ENCODE assay signal across 1 cellular context in the genomic region with DNA sequence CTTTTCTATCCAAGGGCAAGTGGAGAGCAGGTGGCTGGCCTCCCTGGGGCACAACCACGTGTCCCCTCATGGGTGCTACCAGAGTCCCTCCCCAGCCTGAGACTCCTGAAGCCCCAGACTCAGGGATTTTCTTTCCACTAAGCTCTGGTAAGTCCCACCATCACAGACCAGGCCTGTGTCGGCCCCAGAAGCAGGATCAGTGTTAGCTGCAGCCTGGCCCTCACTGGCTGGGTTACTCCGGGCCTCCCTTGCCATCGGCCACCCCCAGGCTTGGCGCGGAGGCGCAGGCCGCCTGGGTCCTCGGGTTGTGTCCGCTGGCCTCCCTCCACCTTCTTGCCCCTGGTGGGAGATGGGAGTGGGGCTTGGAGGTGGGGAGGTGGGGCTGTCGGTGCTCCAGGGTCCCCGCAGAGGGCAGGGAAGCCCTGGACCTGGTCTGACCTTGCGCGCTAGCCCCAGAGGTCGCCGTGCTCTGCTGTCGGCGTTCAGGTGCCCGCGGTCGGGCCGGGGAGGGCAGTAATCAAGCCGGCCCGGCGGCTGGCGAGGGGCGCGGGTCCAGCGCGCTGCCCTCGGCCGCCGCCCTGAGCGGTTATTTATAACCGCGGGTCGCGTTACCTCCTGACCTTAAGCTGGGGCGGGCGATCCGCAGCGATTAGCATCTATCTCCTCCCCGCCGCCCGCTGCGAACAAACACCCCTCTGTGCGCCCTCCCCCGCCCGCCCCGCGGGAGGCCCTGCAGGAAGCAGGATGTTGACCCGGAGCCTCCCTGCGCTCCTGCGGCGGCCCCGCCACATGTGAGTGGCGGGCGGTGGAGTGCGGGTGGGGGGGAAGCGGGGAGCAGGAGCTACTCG.
TF ChIP-seq lines count a peak whose summit lies in the region.

No MANE protein-coding gene starts in this region.

TF ChIP-seq in HepG2, 621 proteins besides CTCF, POLR2A, EP300 and RAD21 (continued from another document):
- no peak for TF ChIP-seq MTF1 (CRISPR knock-in tag; IDR thresholded peaks at IDR 0.05)
- peak; percentile 91 for TF ChIP-seq GFI1 (CRISPR knock-in tag; IDR thresholded peaks at IDR 0.05; ENCODE audit: borderline replicate concordance)
- TF ChIP-seq ZNF362 (CRISPR knock-in tag; IDR thresholded peaks at IDR 0.05; ENCODE audit: borderline replicate concordance), result peak; percentile 83; the same call in 1 of the 2 replicates
- TF ChIP-seq THAP11 (CRISPR knock-in tag; IDR thresholded peaks at IDR 0.05), result peak; percentile 84
- TF ChIP-seq HOXA3 (CRISPR knock-in tag; IDR thresholded peaks at IDR 0.05), result peak; percentile 87
- TF ChIP-seq MBNL3 (CRISPR knock-in tag; conservative IDR thresholded peaks at IDR 0.05), result no peak
- TF ChIP-seq THYN1 (CRISPR knock-in tag; IDR thresholded peaks at IDR 0.05; ENCODE audit: borderline replicate concordance, low read depth), result no peak
- peak; percentile 85; the same call in 1 of the 2 replicates for TF ChIP-seq MAF1 (CRISPR knock-in tag; IDR thresholded peaks at IDR 0.05; ENCODE audit: borderline replicate concordance)
- TF ChIP-seq NCOA5 (CRISPR knock-in tag; IDR thresholded peaks at IDR 0.05), result no peak
- no peak for TF ChIP-seq JARID2 (CRISPR knock-in tag; IDR thresholded peaks at IDR 0.05; ENCODE audit: insufficient replicate concordance)
- TF ChIP-seq SALL1 (CRISPR knock-in tag; IDR thresholded peaks at IDR 0.05), result peak; percentile 96
- no peak for TF ChIP-seq NFAT5 (CRISPR knock-in tag; IDR thresholded peaks at IDR 0.05)
- peak; percentile 77; the same call in 1 of the 2 replicates for TF ChIP-seq ELF4 (CRISPR knock-in tag; IDR thresholded peaks at IDR 0.05; ENCODE audit: borderline replicate concordance)
- TF ChIP-seq SRSF1 (optimal IDR thresholded peaks at IDR 0.05; ENCODE audit: low read depth, low read length), result peak; percentile 84
- TF ChIP-seq, protein P1, sequence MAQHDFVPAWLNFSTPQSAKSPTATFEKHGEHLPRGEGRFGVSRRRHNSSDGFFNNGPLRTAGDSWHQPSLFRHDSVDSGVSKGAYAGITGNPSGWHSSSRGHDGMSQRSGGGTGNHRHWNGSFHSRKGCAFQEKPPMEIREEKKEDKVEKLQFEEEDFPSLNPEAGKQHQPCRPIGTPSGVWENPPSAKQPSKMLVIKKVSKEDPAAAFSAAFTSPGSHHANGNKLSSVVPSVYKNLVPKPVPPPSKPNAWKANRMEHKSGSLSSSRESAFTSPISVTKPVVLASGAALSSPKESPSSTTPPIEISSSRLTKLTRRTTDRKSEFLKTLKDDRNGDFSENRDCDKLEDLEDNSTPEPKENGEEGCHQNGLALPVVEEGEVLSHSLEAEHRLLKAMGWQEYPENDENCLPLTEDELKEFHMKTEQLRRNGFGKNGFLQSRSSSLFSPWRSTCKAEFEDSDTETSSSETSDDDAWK (CRISPR knock-in tag; IDR thresholded peaks at IDR 0.05), result no peak
- TF ChIP-seq, protein P2, sequence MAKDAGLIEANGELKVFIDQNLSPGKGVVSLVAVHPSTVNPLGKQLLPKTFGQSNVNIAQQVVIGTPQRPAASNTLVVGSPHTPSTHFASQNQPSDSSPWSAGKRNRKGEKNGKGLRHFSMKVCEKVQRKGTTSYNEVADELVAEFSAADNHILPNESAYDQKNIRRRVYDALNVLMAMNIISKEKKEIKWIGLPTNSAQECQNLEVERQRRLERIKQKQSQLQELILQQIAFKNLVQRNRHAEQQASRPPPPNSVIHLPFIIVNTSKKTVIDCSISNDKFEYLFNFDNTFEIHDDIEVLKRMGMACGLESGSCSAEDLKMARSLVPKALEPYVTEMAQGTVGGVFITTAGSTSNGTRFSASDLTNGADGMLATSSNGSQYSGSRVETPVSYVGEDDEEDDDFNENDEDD (CRISPR knock-in tag; IDR thresholded peaks at IDR 0.05; ENCODE audit: borderline replicate concordance), result peak; percentile 93
- TF ChIP-seq, protein P3, sequence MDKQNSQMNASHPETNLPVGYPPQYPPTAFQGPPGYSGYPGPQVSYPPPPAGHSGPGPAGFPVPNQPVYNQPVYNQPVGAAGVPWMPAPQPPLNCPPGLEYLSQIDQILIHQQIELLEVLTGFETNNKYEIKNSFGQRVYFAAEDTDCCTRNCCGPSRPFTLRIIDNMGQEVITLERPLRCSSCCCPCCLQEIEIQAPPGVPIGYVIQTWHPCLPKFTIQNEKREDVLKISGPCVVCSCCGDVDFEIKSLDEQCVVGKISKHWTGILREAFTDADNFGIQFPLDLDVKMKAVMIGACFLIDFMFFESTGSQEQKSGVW (CRISPR knock-in tag; IDR thresholded peaks at IDR 0.05; ENCODE audit: borderline replicate concordance), result peak; percentile 71; the same call in 1 of the 2 replicates
- no peak for TF ChIP-seq ATF7 (IDR thresholded peaks at IDR 0.05)
- peak; percentile 71; the same call in 1 of the 2 replicates for TF ChIP-seq ATF7 (CRISPR knock-in tag; IDR thresholded peaks at IDR 0.05)
- TF ChIP-seq FLYWCH1 (CRISPR knock-in tag; IDR thresholded peaks at IDR 0.05), result no peak
- TF ChIP-seq KDM5A (IDR thresholded peaks at IDR 0.05; ENCODE audit: borderline replicate concordance, low read length), result peak; percentile 51; the same call in 1 of the 2 replicates
- TF ChIP-seq SOX5 (CRISPR knock-in tag; IDR thresholded peaks at IDR 0.05; ENCODE audit: borderline replicate concordance), result peak; percentile 83; the same call in 1 of the 2 replicates
- TF ChIP-seq, protein P4, sequence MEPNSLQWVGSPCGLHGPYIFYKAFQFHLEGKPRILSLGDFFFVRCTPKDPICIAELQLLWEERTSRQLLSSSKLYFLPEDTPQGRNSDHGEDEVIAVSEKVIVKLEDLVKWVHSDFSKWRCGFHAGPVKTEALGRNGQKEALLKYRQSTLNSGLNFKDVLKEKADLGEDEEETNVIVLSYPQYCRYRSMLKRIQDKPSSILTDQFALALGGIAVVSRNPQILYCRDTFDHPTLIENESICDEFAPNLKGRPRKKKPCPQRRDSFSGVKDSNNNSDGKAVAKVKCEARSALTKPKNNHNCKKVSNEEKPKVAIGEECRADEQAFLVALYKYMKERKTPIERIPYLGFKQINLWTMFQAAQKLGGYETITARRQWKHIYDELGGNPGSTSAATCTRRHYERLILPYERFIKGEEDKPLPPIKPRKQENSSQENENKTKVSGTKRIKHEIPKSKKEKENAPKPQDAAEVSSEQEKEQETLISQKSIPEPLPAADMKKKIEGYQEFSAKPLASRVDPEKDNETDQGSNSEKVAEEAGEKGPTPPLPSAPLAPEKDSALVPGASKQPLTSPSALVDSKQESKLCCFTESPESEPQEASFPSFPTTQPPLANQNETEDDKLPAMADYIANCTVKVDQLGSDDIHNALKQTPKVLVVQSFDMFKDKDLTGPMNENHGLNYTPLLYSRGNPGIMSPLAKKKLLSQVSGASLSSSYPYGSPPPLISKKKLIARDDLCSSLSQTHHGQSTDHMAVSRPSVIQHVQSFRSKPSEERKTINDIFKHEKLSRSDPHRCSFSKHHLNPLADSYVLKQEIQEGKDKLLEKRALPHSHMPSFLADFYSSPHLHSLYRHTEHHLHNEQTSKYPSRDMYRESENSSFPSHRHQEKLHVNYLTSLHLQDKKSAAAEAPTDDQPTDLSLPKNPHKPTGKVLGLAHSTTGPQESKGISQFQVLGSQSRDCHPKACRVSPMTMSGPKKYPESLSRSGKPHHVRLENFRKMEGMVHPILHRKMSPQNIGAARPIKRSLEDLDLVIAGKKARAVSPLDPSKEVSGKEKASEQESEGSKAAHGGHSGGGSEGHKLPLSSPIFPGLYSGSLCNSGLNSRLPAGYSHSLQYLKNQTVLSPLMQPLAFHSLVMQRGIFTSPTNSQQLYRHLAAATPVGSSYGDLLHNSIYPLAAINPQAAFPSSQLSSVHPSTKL (CRISPR knock-in tag; IDR thresholded peaks at IDR 0.05), result peak; percentile 95
- TF ChIP-seq ZNF207 (IDR thresholded peaks at IDR 0.05; ENCODE audit: borderline replicate concordance), result no peak
- TF ChIP-seq ZNF33B (CRISPR knock-in tag; IDR thresholded peaks at IDR 0.05), result peak; percentile 81
- TF ChIP-seq KDM6A (CRISPR knock-in tag; IDR thresholded peaks at IDR 0.05; ENCODE audit: low read depth), result peak; percentile 96
- TF ChIP-seq CAMTA2 (CRISPR knock-in tag; IDR thresholded peaks at IDR 0.05; ENCODE audit: borderline replicate concordance), result 0 out of 2 replicates have a peak, but pooled peaks have one; percentile 94
- TF ChIP-seq ZNF589 (CRISPR knock-in tag; conservative IDR thresholded peaks at IDR 0.05), result peak; percentile 95
- peak; percentile 98 for TF ChIP-seq ZNF503 (CRISPR knock-in tag; IDR thresholded peaks at IDR 0.05)
- TF ChIP-seq, protein P5, sequence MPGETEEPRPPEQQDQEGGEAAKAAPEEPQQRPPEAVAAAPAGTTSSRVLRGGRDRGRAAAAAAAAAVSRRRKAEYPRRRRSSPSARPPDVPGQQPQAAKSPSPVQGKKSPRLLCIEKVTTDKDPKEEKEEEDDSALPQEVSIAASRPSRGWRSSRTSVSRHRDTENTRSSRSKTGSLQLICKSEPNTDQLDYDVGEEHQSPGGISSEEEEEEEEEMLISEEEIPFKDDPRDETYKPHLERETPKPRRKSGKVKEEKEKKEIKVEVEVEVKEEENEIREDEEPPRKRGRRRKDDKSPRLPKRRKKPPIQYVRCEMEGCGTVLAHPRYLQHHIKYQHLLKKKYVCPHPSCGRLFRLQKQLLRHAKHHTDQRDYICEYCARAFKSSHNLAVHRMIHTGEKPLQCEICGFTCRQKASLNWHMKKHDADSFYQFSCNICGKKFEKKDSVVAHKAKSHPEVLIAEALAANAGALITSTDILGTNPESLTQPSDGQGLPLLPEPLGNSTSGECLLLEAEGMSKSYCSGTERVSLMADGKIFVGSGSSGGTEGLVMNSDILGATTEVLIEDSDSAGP (CRISPR knock-in tag; IDR thresholded peaks at IDR 0.05; ENCODE audit: borderline replicate concordance), result peak; percentile 93
- 0 out of 2 replicates have a peak, but pooled peaks have one; percentile 75 for TF ChIP-seq ATAD3A (CRISPR knock-in tag; IDR thresholded peaks at IDR 0.05)
- TF ChIP-seq AKAP8 (CRISPR knock-in tag; IDR thresholded peaks at IDR 0.05), result peak; percentile 17; the same call in 1 of the 2 replicates
- TF ChIP-seq TBP (CRISPR knock-in tag; IDR thresholded peaks at IDR 0.05), result no peak
- TF ChIP-seq XBP1 (CRISPR knock-in tag; IDR thresholded peaks at IDR 0.05), result no peak
- peak; percentile 91 for TF ChIP-seq BCL6 (CRISPR knock-in tag; IDR thresholded peaks at IDR 0.05)
TF ChIP-seq in HepG2: peak in this region for 439.
